ENCODE assay signal across 23 cellular contexts in the genomic region with DNA sequence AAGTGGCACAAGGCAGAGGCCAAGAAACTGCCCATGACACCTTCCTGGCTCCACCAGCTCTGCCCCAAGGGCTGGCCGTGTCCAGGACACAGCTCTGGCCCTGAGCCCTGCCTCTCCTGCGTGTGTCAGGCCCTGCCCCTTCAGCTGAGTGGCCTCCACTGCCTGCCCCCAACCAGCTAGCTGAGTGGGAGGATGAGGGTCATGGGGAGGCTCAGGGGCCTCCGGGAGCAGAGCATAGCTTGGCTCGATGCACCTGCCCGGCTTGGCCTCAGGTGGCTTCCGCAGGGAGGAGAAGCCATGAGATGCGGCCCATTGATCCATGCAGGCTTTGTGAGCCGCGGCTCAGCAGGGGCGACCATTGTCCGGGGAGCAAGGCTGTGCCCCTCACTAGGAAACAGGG.
"Had no signal": no experiment of that assay in that cellular context is flagged by ENCODE, and none has a peak within 500 bp of the region (broad histone marks: within the 10 kb centered on the region; RNA-seq: fewer than 3 reads in every experiment).

No MANE protein-coding gene starts in this region.

- H3K27ac ChIP-seq: colonic mucosa, coronary artery, dorsolateral prefrontal cortex, epithelial cell of prostate, esophagus muscularis mucosa, esophagus squamous epithelium, foreskin keratinocyte, gastrocnemius medialis, gastroesophageal sphincter, heart left ventricle, heart right ventricle had no signal

- DNase-seq: colonic mucosa; cortex of kidney; dermis blood vessel endothelial cell; dorsolateral prefrontal cortex; effector CD4-positive, alpha-beta T cell; effector CD8-positive, alpha-beta T cell; effector memory CD4-positive, alpha-beta T cell; effector memory CD8-positive, alpha-beta T cell; endodermal cell; erythroblast; esophagus squamous epithelium; foreskin fibroblast; foreskin keratinocyte; foreskin melanocyte; gastrocnemius medialis; glutamatergic neuron; head of caudate nucleus; heart left ventricle; heart right ventricle had no signal

- H3K4me1 ChIP-seq: colonic mucosa, foreskin keratinocyte, gastrocnemius medialis, heart left ventricle, heart right ventricle had no signal

- H3K4me3 ChIP-seq: colonic mucosa, coronary artery, dorsolateral prefrontal cortex, esophagus muscularis mucosa, esophagus squamous epithelium, gastrocnemius medialis, gastroesophageal sphincter, heart left ventricle, heart right ventricle had no signal

- H3K27me3 ChIP-seq: colonic mucosa, foreskin keratinocyte had no signal

- H3K9me3 ChIP-seq: colonic mucosa, esophagus muscularis mucosa, esophagus squamous epithelium, gastrocnemius medialis, gastroesophageal sphincter, heart left ventricle, heart right ventricle had no signal

- H3K36me3 ChIP-seq: colonic mucosa, esophagus muscularis mucosa, esophagus squamous epithelium, gastrocnemius medialis, gastroesophageal sphincter, heart left ventricle, heart right ventricle had no signal
